Comparison of ENCODE assay signal across 7 cellular contexts in the genomic region with DNA sequence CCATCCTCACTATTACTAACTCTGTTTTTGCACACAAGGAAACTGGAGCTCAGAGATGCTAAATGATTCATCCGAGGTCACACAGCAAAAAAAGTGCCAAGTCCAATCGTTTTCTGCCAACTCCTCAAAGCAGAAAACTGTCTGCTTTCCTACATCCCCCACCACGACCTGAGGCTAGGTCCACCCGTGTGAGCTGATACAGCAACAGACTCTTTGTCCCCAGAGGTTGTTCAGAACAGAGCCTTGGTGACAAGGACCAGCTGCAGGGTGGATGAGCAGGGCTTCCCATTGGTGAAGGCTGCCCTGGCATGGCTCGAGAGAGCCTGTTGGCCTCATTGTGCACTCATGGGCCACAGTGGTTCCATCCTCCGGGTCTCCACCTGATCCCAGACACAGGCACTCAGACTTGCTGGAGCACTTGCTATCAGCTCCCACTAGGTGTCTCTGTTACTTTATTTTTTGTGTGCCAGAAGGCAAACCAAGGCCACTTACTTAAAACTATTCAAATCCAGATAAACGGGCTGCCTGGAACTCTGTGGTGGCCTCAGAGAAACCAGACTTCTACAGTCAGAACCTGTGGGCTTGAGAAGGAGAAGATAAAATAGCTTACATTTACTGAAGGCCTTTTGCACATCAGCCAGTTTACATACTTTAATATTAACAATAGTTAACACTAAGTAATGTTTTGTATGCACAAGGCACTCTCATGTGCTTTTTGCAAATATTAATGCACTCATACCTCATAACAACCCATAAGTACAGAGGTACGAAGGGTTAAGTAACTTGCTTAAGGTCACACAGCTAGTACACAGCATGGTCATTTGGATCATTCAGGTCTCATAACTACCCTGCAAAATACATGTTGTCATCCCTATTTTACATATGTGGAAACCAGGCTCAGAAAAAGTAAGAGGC.
DNase-seq lines count a peak whose midpoint lies in the region; ATAC-seq and TF ChIP-seq lines count a peak whose summit lies in the region.

No MANE protein-coding gene starts in this region.

- peak; percentile 96 for TF ChIP-seq RAD21 in neural cell (conservative IDR thresholded peaks at IDR 0.05)

- peaks cover 39% of the 10 kb centered on the region for H3K27me3 Mint-ChIP-seq in activated CD4-positive, alpha-beta T cell treated with anti-CD3 and anti-CD28 coated beads, Interleukin-2, amount 10 ng/mL, durations not matched to agents 24 days and 14 days

- no peaks in the 10 kb centered on the region for H3K27me3 ChIP-seq in neural cell (ENCODE audit: insufficient read depth, low read depth, low read length)

- no peak overlapping the region for H3K27ac ChIP-seq in neural cell (ENCODE audit: low read length)

- peaks cover 5% of the 10 kb centered on the region for H3K9me3 ChIP-seq in neural cell (ENCODE audit: low read length)

- H3K27ac Mint-ChIP-seq in activated CD4-positive, alpha-beta T cell treated with anti-CD3 and anti-CD28 coated beads, Interleukin-2, amount 10 ng/mL, durations not matched to agents 24 days and 14 days, result no peak overlapping the region

- TF ChIP-seq EP300 in neural cell (conservative IDR thresholded peaks at IDR 0.05; ENCODE audit: poor library complexity, severe bottlenecking), result no peak

- no peaks in the 10 kb centered on the region for H3K36me3 ChIP-seq in neural cell (ENCODE audit: insufficient read depth, low read length)

- H3K4me2 ChIP-seq in neural cell (ENCODE audit: low read length), result no peak overlapping the region

- intact Hi-C loops in activated CD4-positive, alpha-beta T cell treated with anti-CD3 and anti-CD28 coated beads, Interleukin-2, amount 10 ng/mL, durations not matched to agents 24 days and 14 days (cut with micrococcal nuclease), result loop anchor here (1.0 kb wide), 1 partner anchor 188 kb away; no protein-coding TSS in a partner anchor

- H3K9me3 Mint-ChIP-seq in activated CD4-positive, alpha-beta T cell treated with anti-CD3 and anti-CD28 coated beads, Interleukin-2, amount 10 ng/mL, durations not matched to agents 24 days and 14 days, result no peaks in the 10 kb centered on the region

- H3K36me3 Mint-ChIP-seq in activated CD4-positive, alpha-beta T cell treated with anti-CD3 and anti-CD28 coated beads, Interleukin-2, amount 10 ng/mL, durations not matched to agents 24 days and 14 days (ENCODE audit: low read depth), result no peaks in the 10 kb centered on the region

- H3K9ac ChIP-seq in neural cell (ENCODE audit: low read length), result no peak overlapping the region

- H3K9me2 ChIP-seq in neural cell (ENCODE audit: insufficient read depth, low read length), result no peaks in the 10 kb centered on the region

- H3K4me1 Mint-ChIP-seq in activated CD4-positive, alpha-beta T cell treated with anti-CD3 and anti-CD28 coated beads, Interleukin-2, amount 10 ng/mL, durations not matched to agents 24 days and 14 days, result no peaks in the 10 kb centered on the region

- no peaks in the 10 kb centered on the region for H3F3A ChIP-seq in neural cell (ENCODE audit: insufficient read depth, low read length, poor library complexity, severe bottlenecking)

- no peak overlapping the region for H3K4me3 Mint-ChIP-seq in activated CD4-positive, alpha-beta T cell treated with anti-CD3 and anti-CD28 coated beads, Interleukin-2, amount 10 ng/mL, durations not matched to agents 24 days and 14 days

- DNase-seq in GM03348 (ENCODE audit: low spot score), result peak; percentile 79
- DNase-seq in NCI-H446 (lab: John Stamatoyannopoulos, UW), result peak; percentile 26 to 75
- DNase-seq in activated CD4-positive, alpha-beta T cell treated with anti-CD3 and anti-CD28 coated beads, Interleukin-2, amount 10 ng/mL, durations not matched to agents 24 days and 14 days, result peak; percentile 79
- peak; percentile 91 for DNase-seq in fibroblast of the aortic adventitia (ENCODE audit: low read depth)

- no peaks in the 10 kb centered on the region for H4K20me1 ChIP-seq in neural cell (ENCODE audit: insufficient read depth)

- peak; percentile 89 for TF ChIP-seq CTCF in fibroblast of the aortic adventitia (IDR thresholded peaks at IDR 0.05; ENCODE audit: insufficient read depth, low read length)
- TF ChIP-seq CTCF in neural cell (IDR thresholded peaks at IDR 0.05; ENCODE audit: poor library complexity, severe bottlenecking), result peak; percentile 95

- H3K79me2 ChIP-seq in neural cell (replicated peaks; ENCODE audit: insufficient read depth, low read length), result no peaks in the 10 kb centered on the region

- H2AFZ ChIP-seq in neural cell (ENCODE audit: low read depth, low read length), result no peak overlapping the region

- H3K4me3 ChIP-seq in fibroblast of the aortic adventitia (ENCODE audit: low read depth, low read length) (no peak overlapping the region), neural cell (ENCODE audit: low read length) (no peak overlapping the region)

- ATAC-seq in HG03159 (IDR thresholded peaks at IDR 0.05; ENCODE audit: unreplicated experiment) (peak; percentile 57), GM21576 (IDR thresholded peaks at IDR 0.05; ENCODE audit: unreplicated experiment) (no peak)

TF ChIP-seq in neural cell, 6 proteins besides CTCF, POLR2A, EP300 and RAD21:
- TF ChIP-seq, protein P1, sequence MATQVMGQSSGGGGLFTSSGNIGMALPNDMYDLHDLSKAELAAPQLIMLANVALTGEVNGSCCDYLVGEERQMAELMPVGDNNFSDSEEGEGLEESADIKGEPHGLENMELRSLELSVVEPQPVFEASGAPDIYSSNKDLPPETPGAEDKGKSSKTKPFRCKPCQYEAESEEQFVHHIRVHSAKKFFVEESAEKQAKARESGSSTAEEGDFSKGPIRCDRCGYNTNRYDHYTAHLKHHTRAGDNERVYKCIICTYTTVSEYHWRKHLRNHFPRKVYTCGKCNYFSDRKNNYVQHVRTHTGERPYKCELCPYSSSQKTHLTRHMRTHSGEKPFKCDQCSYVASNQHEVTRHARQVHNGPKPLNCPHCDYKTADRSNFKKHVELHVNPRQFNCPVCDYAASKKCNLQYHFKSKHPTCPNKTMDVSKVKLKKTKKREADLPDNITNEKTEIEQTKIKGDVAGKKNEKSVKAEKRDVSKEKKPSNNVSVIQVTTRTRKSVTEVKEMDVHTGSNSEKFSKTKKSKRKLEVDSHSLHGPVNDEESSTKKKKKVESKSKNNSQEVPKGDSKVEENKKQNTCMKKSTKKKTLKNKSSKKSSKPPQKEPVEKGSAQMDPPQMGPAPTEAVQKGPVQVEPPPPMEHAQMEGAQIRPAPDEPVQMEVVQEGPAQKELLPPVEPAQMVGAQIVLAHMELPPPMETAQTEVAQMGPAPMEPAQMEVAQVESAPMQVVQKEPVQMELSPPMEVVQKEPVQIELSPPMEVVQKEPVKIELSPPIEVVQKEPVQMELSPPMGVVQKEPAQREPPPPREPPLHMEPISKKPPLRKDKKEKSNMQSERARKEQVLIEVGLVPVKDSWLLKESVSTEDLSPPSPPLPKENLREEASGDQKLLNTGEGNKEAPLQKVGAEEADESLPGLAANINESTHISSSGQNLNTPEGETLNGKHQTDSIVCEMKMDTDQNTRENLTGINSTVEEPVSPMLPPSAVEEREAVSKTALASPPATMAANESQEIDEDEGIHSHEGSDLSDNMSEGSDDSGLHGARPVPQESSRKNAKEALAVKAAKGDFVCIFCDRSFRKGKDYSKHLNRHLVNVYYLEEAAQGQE (IDR thresholded peaks at IDR 0.05; ENCODE audit: borderline replicate concordance), result no peak
- TF ChIP-seq TAF1 (IDR thresholded peaks at IDR 0.05; ENCODE audit: low read depth) (no peak), SMC3 (conservative IDR thresholded peaks at IDR 0.05; ENCODE audit: poor library complexity) (peak; percentile 96)
TF ChIP-seq in neural cell: peak in this region for 1.
